12 cellular contexts compared by ENCODE assay signal in the genomic region with DNA sequence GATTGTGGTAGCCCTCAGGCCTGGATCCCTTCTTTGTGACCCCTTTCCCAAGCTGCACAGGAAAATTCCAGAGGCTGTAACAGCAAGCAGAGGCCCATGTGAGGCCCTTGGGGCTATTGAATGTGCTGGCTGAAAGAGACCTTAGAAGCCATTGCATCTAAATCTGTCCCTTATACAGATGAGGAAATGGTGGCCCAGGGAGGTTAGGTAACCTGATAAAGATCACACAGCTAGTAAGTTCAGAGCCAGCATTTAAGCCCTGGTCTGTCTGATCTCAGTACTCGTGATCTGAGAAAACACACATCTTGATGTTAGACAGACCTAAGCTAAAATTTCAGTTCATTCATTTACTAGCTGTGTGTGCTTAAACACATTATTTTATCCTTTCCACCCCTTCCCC.
DNase-seq lines count a peak whose midpoint lies in the region; ATAC-seq and TF ChIP-seq lines count a peak whose summit lies in the region.
"Had no signal": no experiment of that assay in that cellular context is flagged by ENCODE, and none has a peak within 500 bp of the region (broad histone marks: within the 10 kb centered on the region; RNA-seq: fewer than 3 reads in every experiment).

No MANE protein-coding gene starts in this region.

- POLR2A ChIA-PET in CD8-positive, alpha-beta memory T cell (lab: Charles Lee): no interaction called here
- POLR2A ChIA-PET in activated CD4-positive, alpha-beta T cell treated with anti-CD3 and anti-CD28 coated beads for 36 hours (lab: Charles Lee): no interaction called here

- H3K9ac ChIP-seq in trophoblast cell (ENCODE audit: low read length): no peak overlapping the region
- H3K9ac ChIP-seq: BLaER1 had no signal

- H3K4me1 Mint-ChIP-seq in CD8-positive, alpha-beta memory T cell: peaks cover 0 to 21% (median 0%) of the 10 kb centered on the region in 3 donors
- H3K4me1 Mint-ChIP-seq in central memory CD8-positive, alpha-beta T cell: peaks cover 51% of the 10 kb centered on the region
- peaks cover 69 to 70% of the 10 kb centered on the region in 2 donors for H3K4me1 Mint-ChIP-seq in natural killer cell
- H3K4me1 Mint-ChIP-seq in activated CD4-positive, alpha-beta T cell treated with anti-CD3 and anti-CD28 coated beads for 36 hours: no peaks in the 10 kb centered on the region

- H3K27me3 ChIP-seq in CD8-positive, alpha-beta memory T cell (ENCODE audit: insufficient read depth, low read length, poor library complexity, severe bottlenecking): no peaks in the 10 kb centered on the region
- H3K27me3 ChIP-seq in trophoblast cell (ENCODE audit: insufficient read depth, low read length): no peaks in the 10 kb centered on the region
- H3K27me3 ChIP-seq: BLaER1 had no signal

- no peak overlapping the region for H3K18ac ChIP-seq in trophoblast cell (ENCODE audit: low read length)

- CTCF ChIA-PET in CD8-positive, alpha-beta memory T cell (lab: Charles Lee): no interaction called here
- CTCF ChIA-PET in activated CD4-positive, alpha-beta T cell treated with anti-CD3 and anti-CD28 coated beads for 36 hours (lab: Charles Lee): interaction anchor here (0.6 to 0.7 kb wide), 2 partner anchors 389 to 407 kb away, joined by 3 read pairs; no protein-coding TSS in a partner anchor

- no peaks in the 10 kb centered on the region for H3K79me2 ChIP-seq in trophoblast cell (ENCODE audit: control insufficient read depth, insufficient read depth, low read length, poor library complexity)

- no peak overlapping the region for H4K8ac ChIP-seq in trophoblast cell (ENCODE audit: low read depth, low read length)

- H3K9me3 Mint-ChIP-seq in CD8-positive, alpha-beta memory T cell: no peaks in the 10 kb centered on the region
- H3K9me3 Mint-ChIP-seq in central memory CD8-positive, alpha-beta T cell: no peaks in the 10 kb centered on the region
- no peaks in the 10 kb centered on the region for H3K9me3 Mint-ChIP-seq in natural killer cell
- H3K9me3 Mint-ChIP-seq in activated CD4-positive, alpha-beta T cell treated with anti-CD3 and anti-CD28 coated beads for 36 hours (ENCODE audit: low read depth): no peaks in the 10 kb centered on the region
- H3K9me3 Mint-ChIP-seq: HFFc6 had no signal

- no peak for TF ChIP-seq CTCF in natural killer cell (IDR thresholded peaks at IDR 0.05)

- intact Hi-C loops in natural killer cell (cut with micrococcal nuclease): loop anchor here (1.0 to 2.0 kb wide), 4 partner anchors 21 to 114 kb away; no protein-coding TSS in a partner anchor
- intact Hi-C loops in activated CD4-positive, alpha-beta T cell treated with anti-CD3 and anti-CD28 coated beads for 36 hours (cut with DNase I, micrococcal nuclease): no loop called here

- no peak overlapping the region for H3K4ac ChIP-seq in trophoblast cell (ENCODE audit: low read depth, low read length)

- no peak overlapping the region for H3K14ac ChIP-seq in trophoblast cell (ENCODE audit: low read length)

- H3K27ac Mint-ChIP-seq in CD8-positive, alpha-beta memory T cell: peak overlapping the region in 4 of 8 donors; percentile 8 to 83 (median 60)
- peak overlapping the region; percentile 68 for H3K27ac Mint-ChIP-seq in central memory CD8-positive, alpha-beta T cell (ENCODE audit: low read depth)
- peak overlapping the region; percentile 84 to 90 for H3K27ac Mint-ChIP-seq in natural killer cell
- no peak overlapping the region for H3K27ac Mint-ChIP-seq in activated CD4-positive, alpha-beta T cell treated with anti-CD3 and anti-CD28 coated beads for 36 hours
- H3K27ac Mint-ChIP-seq: HFFc6 had no signal

- no peak overlapping the region for H2BK5ac ChIP-seq in trophoblast cell (ENCODE audit: low read depth, low read length, poor library complexity)

- no peak for DNase-seq in CD8-positive, alpha-beta memory T cell
- no peak for DNase-seq in central memory CD8-positive, alpha-beta T cell (ENCODE audit: low spot score in 2 of 2)
- DNase-seq in natural killer cell: no peak
- peak; percentile 76 to 87 for DNase-seq in trophoblast cell
- DNase-seq in stimulated activated CD4-positive, alpha-beta T cell treated with anti-CD3 and anti-CD28 coated beads, Interleukin-2, amount 100 ng/mL, for 24 hours: no peak
- DNase-seq in activated naive CD4-positive, alpha-beta T cell treated with anti-CD3 and anti-CD28 coated beads, Interleukin-2, amount 50 U/mL, for 16 hours: no peak
- no peak for DNase-seq in activated CD4-positive, alpha-beta T cell treated with anti-CD3 and anti-CD28 coated beads for 36 hours
- DNase-seq: 8988T, DMS53, HCEC 1CT, HFFc6 had no signal

- H2BK12ac ChIP-seq in trophoblast cell (ENCODE audit: low read length): no peak overlapping the region

- H4K91ac ChIP-seq in trophoblast cell (ENCODE audit: low read depth, low read length): no peak overlapping the region

- H2BK120ac ChIP-seq in trophoblast cell (ENCODE audit: insufficient read depth, low read length, poor library complexity): no peak overlapping the region

- H3K79me1 ChIP-seq in trophoblast cell (ENCODE audit: low read length): peaks cover 6% of the 10 kb centered on the region

- no peak overlapping the region for H2AK5ac ChIP-seq in trophoblast cell (ENCODE audit: low read length)

- no peak overlapping the region for H3K23ac ChIP-seq in trophoblast cell (ENCODE audit: low read length)

- H3K36me3 ChIP-seq in CD8-positive, alpha-beta memory T cell (ENCODE audit: insufficient read depth, low read length): no peaks in the 10 kb centered on the region
- no peaks in the 10 kb centered on the region for H3K36me3 ChIP-seq in trophoblast cell (ENCODE audit: control insufficient read depth in 1 of 2, insufficient read depth in 2 of 2, low read length in 2 of 2)
- H3K36me3 ChIP-seq: BLaER1 had no signal

- no peak overlapping the region for H3K4me3 ChIP-seq in CD8-positive, alpha-beta memory T cell (ENCODE audit: low read length)
- no peak overlapping the region for H3K4me3 ChIP-seq in trophoblast cell (ENCODE audit: low read depth, low read length)
- H3K4me3 ChIP-seq: BLaER1 had no signal

- no peak overlapping the region for H2AFZ ChIP-seq in trophoblast cell (ENCODE audit: insufficient read depth, low read length, poor library complexity)

- no peaks in the 10 kb centered on the region for H3K36me3 Mint-ChIP-seq in CD8-positive, alpha-beta memory T cell
- peaks cover 1% of the 10 kb centered on the region for H3K36me3 Mint-ChIP-seq in central memory CD8-positive, alpha-beta T cell (ENCODE audit: insufficient read depth)
- H3K36me3 Mint-ChIP-seq in natural killer cell: peaks cover 8% of the 10 kb centered on the region
- H3K36me3 Mint-ChIP-seq in activated CD4-positive, alpha-beta T cell treated with anti-CD3 and anti-CD28 coated beads for 36 hours (ENCODE audit: low read depth): no peaks in the 10 kb centered on the region

- H3K4me2 ChIP-seq in trophoblast cell (ENCODE audit: low read length): no peak overlapping the region
- H3K4me2 ChIP-seq: BLaER1 had no signal

- ATAC-seq in central memory CD8-positive, alpha-beta T cell (replicated peaks; ENCODE audit: extremely low read depth, poor library complexity, severe bottlenecking): peak; percentile 14
- ATAC-seq in natural killer cell: peak in 2 of 3 donors; percentile 1 to 2
- ATAC-seq in activated CD4-positive, alpha-beta T cell treated with anti-CD3 and anti-CD28 coated beads for 36 hours: no peak

- H3K4me3 Mint-ChIP-seq in CD8-positive, alpha-beta memory T cell: peak overlapping the region in 4 of 7 donors; percentile 27 to 81 (median 52)
- H3K4me3 Mint-ChIP-seq in central memory CD8-positive, alpha-beta T cell: peak overlapping the region; percentile 47
- H3K4me3 Mint-ChIP-seq in natural killer cell: peak overlapping the region; percentile 62
- no peak overlapping the region for H3K4me3 Mint-ChIP-seq in activated CD4-positive, alpha-beta T cell treated with anti-CD3 and anti-CD28 coated beads for 36 hours
- H3K4me3 Mint-ChIP-seq: HFFc6 had no signal

- H4K12ac ChIP-seq in trophoblast cell (ENCODE audit: low read depth, low read length): no peak overlapping the region

- no peaks in the 10 kb centered on the region for H3K4me1 ChIP-seq in CD8-positive, alpha-beta memory T cell (ENCODE audit: insufficient read depth, low read length)
- peaks cover 17 to 23% of the 10 kb centered on the region in 2 experiments for H3K4me1 ChIP-seq in trophoblast cell (ENCODE audit: control insufficient read depth in 1 of 2, insufficient read depth in 2 of 2, low read length in 2 of 2)

- WGBS in trophoblast cell (ENCODE audit: extremely low coverage, insufficient coverage, insufficient read length): no CpG with 5 or more reads among the region's 1 CpG

- peaks cover 5 to 11% of the 10 kb centered on the region in 2 donors for H3K27me3 Mint-ChIP-seq in CD8-positive, alpha-beta memory T cell
- H3K27me3 Mint-ChIP-seq in central memory CD8-positive, alpha-beta T cell: no peaks in the 10 kb centered on the region
- H3K27me3 Mint-ChIP-seq in natural killer cell (ENCODE audit: low read depth in 2 of 2): no peaks in the 10 kb centered on the region
- peaks cover 24% of the 10 kb centered on the region for H3K27me3 Mint-ChIP-seq in activated CD4-positive, alpha-beta T cell treated with anti-CD3 and anti-CD28 coated beads for 36 hours

- H3K9me3 ChIP-seq in CD8-positive, alpha-beta memory T cell (ENCODE audit: low read length): no peaks in the 10 kb centered on the region
- H3K9me3 ChIP-seq in trophoblast cell (ENCODE audit: insufficient read depth, low read depth, low read length): no peaks in the 10 kb centered on the region
- H3K9me3 ChIP-seq: BLaER1 had no signal

- H3K27ac ChIP-seq in CD8-positive, alpha-beta memory T cell (ENCODE audit: low read depth, low read length): no peak overlapping the region
- peak overlapping the region; percentile 41 for H3K27ac ChIP-seq in trophoblast cell (ENCODE audit: low read depth, low read length)
- H3K27ac ChIP-seq: BLaER1 had no signal

Comparison
In these comparisons a context has a peak if more than half of its experiments do, and no peak if none do; other contexts are left out.
1. DNase-seq: peak in trophoblast cell (2 of 2); none in CD8-positive, alpha-beta memory T cell (0 of 5), central memory CD8-positive, alpha-beta T cell (0 of 2), natural killer cell (single experiment), stimulated activated CD4-positive, alpha-beta T cell treated with anti-CD3 and anti-CD28 coated beads, Interleukin-2, amount 100 ng/mL, for 24 hours (0 of 2), activated naive CD4-positive, alpha-beta T cell treated with anti-CD3 and anti-CD28 coated beads, Interleukin-2, amount 50 U/mL, for 16 hours (single experiment) and activated CD4-positive, alpha-beta T cell treated with anti-CD3 and anti-CD28 coated beads for 36 hours (single experiment).